1 cellular context compared by ENCODE assay signal in the genomic region with DNA sequence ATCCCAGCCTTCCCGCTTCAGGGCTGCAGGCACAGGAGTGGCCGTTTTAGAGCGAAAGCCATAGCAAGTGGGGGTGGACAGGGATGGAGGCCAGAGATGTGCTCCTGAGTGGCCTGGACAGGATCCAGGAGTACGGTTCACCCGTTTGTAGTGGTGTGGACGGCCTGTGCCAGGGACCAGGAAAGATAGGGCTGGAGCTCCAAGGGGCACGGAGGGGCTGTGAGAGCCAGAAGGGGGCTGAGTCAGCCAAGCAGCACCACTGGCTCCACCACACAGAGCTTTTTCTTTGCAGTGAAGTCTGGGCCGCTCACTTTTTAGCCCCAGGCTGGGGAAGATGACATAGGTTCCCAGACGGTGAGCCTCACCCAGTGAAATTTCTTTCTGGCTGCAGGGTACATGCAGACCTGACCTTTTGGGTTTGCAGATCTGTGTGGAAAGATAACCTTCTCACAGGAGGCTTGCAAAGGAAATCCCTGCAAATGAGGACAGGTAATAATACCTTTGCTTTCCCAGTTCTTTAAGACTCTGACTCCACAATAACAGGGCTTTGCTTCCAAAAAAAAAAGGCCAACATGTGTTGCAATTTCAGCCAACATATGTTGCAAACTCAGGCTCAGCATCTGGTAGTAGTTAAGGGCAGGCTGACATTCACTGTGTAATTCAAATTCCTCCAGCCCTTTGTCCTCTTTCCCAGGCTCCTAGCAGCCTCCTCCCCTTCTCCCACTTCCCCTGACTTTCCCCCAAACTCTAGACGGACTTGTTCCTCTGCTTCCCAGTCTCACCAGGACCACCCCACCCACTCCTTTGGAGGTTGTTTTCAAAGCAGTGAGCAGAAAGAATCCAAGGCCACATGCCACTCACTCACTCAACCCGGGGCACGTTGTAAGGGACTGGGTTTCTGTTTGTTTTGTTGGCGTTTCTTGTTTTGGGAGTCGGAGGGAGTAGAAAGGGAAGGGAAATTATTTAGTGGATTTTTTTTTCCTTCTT.
A peak's percentile ranks its signal among the peaks of the same experiment; 100 is the strongest.
TF ChIP-seq lines count a peak whose summit lies in the region.

No MANE protein-coding gene starts in this region.

TF ChIP-seq in HepG2, 621 proteins besides CTCF, POLR2A, EP300 and RAD21 (continued from another document and continues in another):
- TF ChIP-seq, protein P1, sequence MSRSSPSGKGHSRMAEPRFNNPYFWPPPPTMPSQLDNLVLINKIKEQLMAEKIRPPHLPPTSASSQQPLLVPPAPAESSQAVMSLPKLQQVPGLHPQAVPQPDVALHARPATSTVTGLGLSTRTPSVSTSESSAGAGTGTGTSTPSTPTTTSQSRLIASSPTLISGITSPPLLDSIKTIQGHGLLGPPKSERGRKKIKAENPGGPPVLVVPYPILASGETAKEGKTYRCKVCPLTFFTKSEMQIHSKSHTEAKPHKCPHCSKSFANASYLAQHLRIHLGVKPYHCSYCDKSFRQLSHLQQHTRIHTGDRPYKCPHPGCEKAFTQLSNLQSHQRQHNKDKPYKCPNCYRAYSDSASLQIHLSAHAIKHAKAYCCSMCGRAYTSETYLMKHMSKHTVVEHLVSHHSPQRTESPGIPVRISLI (CRISPR knock-in tag; IDR thresholded peaks at IDR 0.05; ENCODE audit: borderline replicate concordance), result peak; percentile 80; the same call in 1 of the 2 replicates
- TF ChIP-seq ZNF792 (CRISPR knock-in tag; IDR thresholded peaks at IDR 0.05) (peak; percentile 62; the same call in 1 of the 2 replicates), FOXO1 (CRISPR knock-in tag; IDR thresholded peaks at IDR 0.05) (peak; percentile 78), ZNF629 (CRISPR knock-in tag; conservative IDR thresholded peaks at IDR 0.05) (no peak; the same call in 1 of the 2 replicates), HOXA9 (CRISPR knock-in tag; IDR thresholded peaks at IDR 0.05; ENCODE audit: borderline replicate concordance) (no peak), ZNF350 (CRISPR knock-in tag; IDR thresholded peaks at IDR 0.05; ENCODE audit: borderline replicate concordance, low read depth) (peak; percentile 15; the same call in 1 of the 2 replicates), ZSCAN20 (CRISPR knock-in tag; IDR thresholded peaks at IDR 0.05; ENCODE audit: borderline replicate concordance) (no peak), SIN3B (IDR thresholded peaks at IDR 0.05; ENCODE audit: low read length) (no peak), ZNF121 (CRISPR knock-in tag; IDR thresholded peaks at IDR 0.05) (peak; percentile 47; the same call in 1 of the 2 replicates), MXI1 (IDR thresholded peaks at IDR 0.05; ENCODE audit: borderline replicate concordance, low read depth, low read length) (no peak), AKAP8 (CRISPR knock-in tag; IDR thresholded peaks at IDR 0.05) (0 out of 2 replicates have a peak, but pooled peaks have one; percentile 12), ZNF232 (CRISPR knock-in tag; IDR thresholded peaks at IDR 0.05; ENCODE audit: borderline replicate concordance) (0 out of 2 replicates have a peak, but pooled peaks have one; percentile 53), ZBTB38 (CRISPR knock-in tag; IDR thresholded peaks at IDR 0.05) (peak; percentile 72; the same call in 1 of the 2 replicates), ATM (IDR thresholded peaks at IDR 0.05; ENCODE audit: borderline replicate concordance) (no peak), ZFY (CRISPR knock-in tag; IDR thresholded peaks at IDR 0.05) (peak; percentile 48), CEBPG (CRISPR knock-in tag; IDR thresholded peaks at IDR 0.05) (peak; percentile 84), ZNF432 (CRISPR knock-in tag; IDR thresholded peaks at IDR 0.05; ENCODE audit: borderline replicate concordance) (no peak), ZNF337 (CRISPR knock-in tag; IDR thresholded peaks at IDR 0.05; ENCODE audit: borderline replicate concordance, low read depth) (0 out of 2 replicates have a peak, but pooled peaks have one; percentile 42), NR2C2 (CRISPR knock-in tag; IDR thresholded peaks at IDR 0.05; ENCODE audit: borderline replicate concordance) (0 out of 2 replicates have a peak, but pooled peaks have one; percentile 23), KDM6A (CRISPR knock-in tag; IDR thresholded peaks at IDR 0.05; ENCODE audit: low read depth) (peak; percentile 68; the same call in 1 of the 2 replicates), ELF1 (CRISPR knock-in tag; IDR thresholded peaks at IDR 0.05) (no peak), GTF3A (CRISPR knock-in tag; conservative IDR thresholded peaks at IDR 0.05) (0 out of 2 replicates have a peak, but pooled peaks have one; percentile 55), NFE2L1 (CRISPR knock-in tag; IDR thresholded peaks at IDR 0.05; ENCODE audit: borderline replicate concordance) (no peak), KDM2A (CRISPR knock-in tag; IDR thresholded peaks at IDR 0.05; ENCODE audit: borderline replicate concordance, low read depth) (no peak), MED1 (CRISPR knock-in tag; IDR thresholded peaks at IDR 0.05) (peak; percentile 60; the same call in 1 of the 2 replicates), SOX5 (CRISPR knock-in tag; IDR thresholded peaks at IDR 0.05; ENCODE audit: borderline replicate concordance) (peak; percentile 69; the same call in 1 of the 2 replicates), ZBTB1 (CRISPR knock-in tag; IDR thresholded peaks at IDR 0.05; ENCODE audit: borderline replicate concordance) (no peak), TGIF2 (CRISPR knock-in tag; IDR thresholded peaks at IDR 0.05) (no peak), ZNF343 (CRISPR knock-in tag; IDR thresholded peaks at IDR 0.05) (no peak)
- TF ChIP-seq, protein P2, sequence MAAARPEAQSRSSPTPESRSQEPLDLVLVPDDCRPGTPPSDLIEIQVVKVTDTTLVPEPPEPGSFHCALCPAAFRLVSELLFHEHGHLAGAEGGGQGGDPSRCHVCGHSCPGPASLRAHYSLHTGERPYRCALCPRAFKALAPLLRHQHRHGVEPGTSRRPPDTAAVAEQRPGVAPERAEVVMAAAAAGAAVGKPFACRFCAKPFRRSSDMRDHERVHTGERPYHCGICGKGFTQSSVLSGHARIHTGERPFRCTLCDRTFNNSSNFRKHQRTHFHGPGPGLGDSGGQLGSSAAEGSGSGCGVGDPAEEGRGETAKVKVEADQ (CRISPR knock-in tag; IDR thresholded peaks at IDR 0.05; ENCODE audit: borderline replicate concordance), result 0 out of 2 replicates have a peak, but pooled peaks have one; percentile 41
- TF ChIP-seq, protein P3, sequence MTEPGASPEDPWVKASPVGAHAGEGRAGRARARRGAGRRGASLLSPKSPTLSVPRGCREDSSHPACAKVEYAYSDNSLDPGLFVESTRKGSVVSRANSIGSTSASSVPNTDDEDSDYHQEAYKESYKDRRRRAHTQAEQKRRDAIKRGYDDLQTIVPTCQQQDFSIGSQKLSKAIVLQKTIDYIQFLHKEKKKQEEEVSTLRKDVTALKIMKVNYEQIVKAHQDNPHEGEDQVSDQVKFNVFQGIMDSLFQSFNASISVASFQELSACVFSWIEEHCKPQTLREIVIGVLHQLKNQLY (CRISPR knock-in tag; IDR thresholded peaks at IDR 0.05), result peak; percentile 74; the same call in 1 of the 2 replicates
- TF ChIP-seq, protein P4, sequence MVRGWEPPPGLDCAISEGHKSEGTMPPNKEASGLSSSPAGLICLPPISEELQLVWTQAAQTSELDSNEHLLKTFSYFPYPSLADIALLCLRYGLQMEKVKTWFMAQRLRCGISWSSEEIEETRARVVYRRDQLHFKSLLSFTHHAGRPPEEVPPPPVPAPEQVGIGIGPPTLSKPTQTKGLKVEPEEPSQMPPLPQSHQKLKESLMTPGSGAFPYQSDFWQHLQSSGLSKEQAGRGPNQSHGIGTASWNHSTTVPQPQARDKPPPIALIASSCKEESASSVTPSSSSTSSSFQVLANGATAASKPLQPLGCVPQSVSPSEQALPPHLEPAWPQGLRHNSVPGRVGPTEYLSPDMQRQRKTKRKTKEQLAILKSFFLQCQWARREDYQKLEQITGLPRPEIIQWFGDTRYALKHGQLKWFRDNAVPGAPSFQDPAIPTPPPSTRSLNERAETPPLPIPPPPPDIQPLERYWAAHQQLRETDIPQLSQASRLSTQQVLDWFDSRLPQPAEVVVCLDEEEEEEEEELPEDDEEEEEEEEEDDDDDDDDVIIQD (CRISPR knock-in tag; IDR thresholded peaks at IDR 0.05; ENCODE audit: low read depth), result no peak
- TF ChIP-seq, protein P5, sequence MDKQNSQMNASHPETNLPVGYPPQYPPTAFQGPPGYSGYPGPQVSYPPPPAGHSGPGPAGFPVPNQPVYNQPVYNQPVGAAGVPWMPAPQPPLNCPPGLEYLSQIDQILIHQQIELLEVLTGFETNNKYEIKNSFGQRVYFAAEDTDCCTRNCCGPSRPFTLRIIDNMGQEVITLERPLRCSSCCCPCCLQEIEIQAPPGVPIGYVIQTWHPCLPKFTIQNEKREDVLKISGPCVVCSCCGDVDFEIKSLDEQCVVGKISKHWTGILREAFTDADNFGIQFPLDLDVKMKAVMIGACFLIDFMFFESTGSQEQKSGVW (CRISPR knock-in tag; IDR thresholded peaks at IDR 0.05; ENCODE audit: borderline replicate concordance), result no peak
- TF ChIP-seq, protein P6, sequence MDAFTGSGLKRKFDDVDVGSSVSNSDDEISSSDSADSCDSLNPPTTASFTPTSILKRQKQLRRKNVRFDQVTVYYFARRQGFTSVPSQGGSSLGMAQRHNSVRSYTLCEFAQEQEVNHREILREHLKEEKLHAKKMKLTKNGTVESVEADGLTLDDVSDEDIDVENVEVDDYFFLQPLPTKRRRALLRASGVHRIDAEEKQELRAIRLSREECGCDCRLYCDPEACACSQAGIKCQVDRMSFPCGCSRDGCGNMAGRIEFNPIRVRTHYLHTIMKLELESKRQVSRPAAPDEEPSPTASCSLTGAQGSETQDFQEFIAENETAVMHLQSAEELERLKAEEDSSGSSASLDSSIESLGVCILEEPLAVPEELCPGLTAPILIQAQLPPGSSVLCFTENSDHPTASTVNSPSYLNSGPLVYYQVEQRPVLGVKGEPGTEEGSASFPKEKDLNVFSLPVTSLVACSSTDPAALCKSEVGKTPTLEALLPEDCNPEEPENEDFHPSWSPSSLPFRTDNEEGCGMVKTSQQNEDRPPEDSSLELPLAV (CRISPR knock-in tag; conservative IDR thresholded peaks at IDR 0.05; ENCODE audit: low read depth), result no peak
- TF ChIP-seq, protein P7, sequence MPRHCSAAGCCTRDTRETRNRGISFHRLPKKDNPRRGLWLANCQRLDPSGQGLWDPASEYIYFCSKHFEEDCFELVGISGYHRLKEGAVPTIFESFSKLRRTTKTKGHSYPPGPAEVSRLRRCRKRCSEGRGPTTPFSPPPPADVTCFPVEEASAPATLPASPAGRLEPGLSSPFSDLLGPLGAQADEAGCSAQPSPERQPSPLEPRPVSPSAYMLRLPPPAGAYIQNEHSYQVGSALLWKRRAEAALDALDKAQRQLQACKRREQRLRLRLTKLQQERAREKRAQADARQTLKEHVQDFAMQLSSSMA (CRISPR knock-in tag; IDR thresholded peaks at IDR 0.05), result no peak
- TF ChIP-seq, protein P8, sequence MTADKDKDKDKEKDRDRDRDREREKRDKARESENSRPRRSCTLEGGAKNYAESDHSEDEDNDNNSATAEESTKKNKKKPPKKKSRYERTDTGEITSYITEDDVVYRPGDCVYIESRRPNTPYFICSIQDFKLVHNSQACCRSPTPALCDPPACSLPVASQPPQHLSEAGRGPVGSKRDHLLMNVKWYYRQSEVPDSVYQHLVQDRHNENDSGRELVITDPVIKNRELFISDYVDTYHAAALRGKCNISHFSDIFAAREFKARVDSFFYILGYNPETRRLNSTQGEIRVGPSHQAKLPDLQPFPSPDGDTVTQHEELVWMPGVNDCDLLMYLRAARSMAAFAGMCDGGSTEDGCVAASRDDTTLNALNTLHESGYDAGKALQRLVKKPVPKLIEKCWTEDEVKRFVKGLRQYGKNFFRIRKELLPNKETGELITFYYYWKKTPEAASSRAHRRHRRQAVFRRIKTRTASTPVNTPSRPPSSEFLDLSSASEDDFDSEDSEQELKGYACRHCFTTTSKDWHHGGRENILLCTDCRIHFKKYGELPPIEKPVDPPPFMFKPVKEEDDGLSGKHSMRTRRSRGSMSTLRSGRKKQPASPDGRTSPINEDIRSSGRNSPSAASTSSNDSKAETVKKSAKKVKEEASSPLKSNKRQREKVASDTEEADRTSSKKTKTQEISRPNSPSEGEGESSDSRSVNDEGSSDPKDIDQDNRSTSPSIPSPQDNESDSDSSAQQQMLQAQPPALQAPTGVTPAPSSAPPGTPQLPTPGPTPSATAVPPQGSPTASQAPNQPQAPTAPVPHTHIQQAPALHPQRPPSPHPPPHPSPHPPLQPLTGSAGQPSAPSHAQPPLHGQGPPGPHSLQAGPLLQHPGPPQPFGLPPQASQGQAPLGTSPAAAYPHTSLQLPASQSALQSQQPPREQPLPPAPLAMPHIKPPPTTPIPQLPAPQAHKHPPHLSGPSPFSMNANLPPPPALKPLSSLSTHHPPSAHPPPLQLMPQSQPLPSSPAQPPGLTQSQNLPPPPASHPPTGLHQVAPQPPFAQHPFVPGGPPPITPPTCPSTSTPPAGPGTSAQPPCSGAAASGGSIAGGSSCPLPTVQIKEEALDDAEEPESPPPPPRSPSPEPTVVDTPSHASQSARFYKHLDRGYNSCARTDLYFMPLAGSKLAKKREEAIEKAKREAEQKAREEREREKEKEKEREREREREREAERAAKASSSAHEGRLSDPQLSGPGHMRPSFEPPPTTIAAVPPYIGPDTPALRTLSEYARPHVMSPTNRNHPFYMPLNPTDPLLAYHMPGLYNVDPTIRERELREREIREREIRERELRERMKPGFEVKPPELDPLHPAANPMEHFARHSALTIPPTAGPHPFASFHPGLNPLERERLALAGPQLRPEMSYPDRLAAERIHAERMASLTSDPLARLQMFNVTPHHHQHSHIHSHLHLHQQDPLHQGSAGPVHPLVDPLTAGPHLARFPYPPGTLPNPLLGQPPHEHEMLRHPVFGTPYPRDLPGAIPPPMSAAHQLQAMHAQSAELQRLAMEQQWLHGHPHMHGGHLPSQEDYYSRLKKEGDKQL (CRISPR knock-in tag; IDR thresholded peaks at IDR 0.05; ENCODE audit: low read depth), result no peak
- TF ChIP-seq, protein P9, sequence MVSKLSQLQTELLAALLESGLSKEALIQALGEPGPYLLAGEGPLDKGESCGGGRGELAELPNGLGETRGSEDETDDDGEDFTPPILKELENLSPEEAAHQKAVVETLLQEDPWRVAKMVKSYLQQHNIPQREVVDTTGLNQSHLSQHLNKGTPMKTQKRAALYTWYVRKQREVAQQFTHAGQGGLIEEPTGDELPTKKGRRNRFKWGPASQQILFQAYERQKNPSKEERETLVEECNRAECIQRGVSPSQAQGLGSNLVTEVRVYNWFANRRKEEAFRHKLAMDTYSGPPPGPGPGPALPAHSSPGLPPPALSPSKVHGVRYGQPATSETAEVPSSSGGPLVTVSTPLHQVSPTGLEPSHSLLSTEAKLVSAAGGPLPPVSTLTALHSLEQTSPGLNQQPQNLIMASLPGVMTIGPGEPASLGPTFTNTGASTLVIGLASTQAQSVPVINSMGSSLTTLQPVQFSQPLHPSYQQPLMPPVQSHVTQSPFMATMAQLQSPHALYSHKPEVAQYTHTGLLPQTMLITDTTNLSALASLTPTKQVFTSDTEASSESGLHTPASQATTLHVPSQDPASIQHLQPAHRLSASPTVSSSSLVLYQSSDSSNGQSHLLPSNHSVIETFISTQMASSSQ (IDR thresholded peaks at IDR 0.05; ENCODE audit: low read depth), result no peak
- TF ChIP-seq, protein P9 (CRISPR knock-in tag; IDR thresholded peaks at IDR 0.05; ENCODE audit: borderline replicate concordance), result peak; percentile 35; the same call in 1 of the 2 replicates
